ENCODE assay signal across 30 cellular contexts in the genomic region with DNA sequence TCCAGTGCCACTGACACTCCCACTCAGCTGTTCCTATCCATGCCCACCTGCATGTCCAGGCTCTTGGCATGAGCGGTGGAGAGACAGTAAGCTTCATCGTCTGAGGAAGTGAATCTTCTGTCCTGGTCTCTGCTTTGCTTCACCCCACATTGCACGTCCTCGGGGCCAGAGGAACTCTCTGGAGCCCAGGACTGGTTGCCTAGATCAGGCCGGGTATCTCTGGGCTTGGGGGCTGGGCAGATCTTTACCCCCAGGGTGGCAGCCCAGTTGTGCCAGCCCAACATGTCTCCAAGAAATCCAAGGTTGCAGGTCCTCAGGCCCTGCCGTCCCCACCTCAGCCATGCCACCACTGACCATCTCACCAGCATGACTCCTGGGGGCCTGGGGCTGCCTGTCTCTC. TPM values are rescaled to one million over a fixed set of nuclear protein-coding genes. Genes with fewer than 3 reads are reported as not detected.
DNase-seq lines count a peak whose midpoint lies in the region; ATAC-seq and TF ChIP-seq lines count a peak whose summit lies in the region.
"Had no signal": no experiment of that assay in that cellular context is flagged by ENCODE, and none has a peak within 500 bp of the region (broad histone marks: within the 10 kb centered on the region; RNA-seq: fewer than 3 reads in every experiment).

No MANE protein-coding gene starts in this region.

- no peak overlapping the region for H2BK15ac ChIP-seq in mesenchymal stem cell (ENCODE audit: low read depth, poor library complexity, severe bottlenecking)

- POLR2A ChIA-PET in activated naive CD8-positive, alpha-beta T cell treated with anti-CD3 and anti-CD28 coated beads, Interleukin-2, amount 10 ng/mL, durations not matched to agents 7 days and 5 days (lab: Charles Lee): no interaction called here

- no peak overlapping the region for H4K8ac ChIP-seq in mesenchymal stem cell (ENCODE audit: low read length)

- ATAC-seq in activated naive CD8-positive, alpha-beta T cell treated with anti-CD3 and anti-CD28 coated beads, Interleukin-2, amount 10 ng/mL, durations not matched to agents 7 days and 5 days (ENCODE audit: low read depth): no peak
- ATAC-seq in upper lobe of right lung (peak; percentile 3), GM21786 (IDR thresholded peaks at IDR 0.05; ENCODE audit: unreplicated experiment) (no peak)
- ATAC-seq: effector memory CD8-positive, alpha-beta T cell; stimulated activated naive B cell treated with anti-CD40 and anti-IgM and Interleukin-4, amounts not matched to agents 10 μg/mL and 1 μg/mL and 100 μg/mL, for 72 hours had no signal

- H3K9me3 ChIP-seq in OCI-LY3 (ENCODE audit: insufficient read depth, low read length): no peaks in the 10 kb centered on the region
- H3K9me3 ChIP-seq in mesenchymal stem cell (ENCODE audit: control insufficient read depth, low read length): no peaks in the 10 kb centered on the region
- H3K9me3 ChIP-seq in upper lobe of right lung: no peaks in the 10 kb centered on the region
- H3K9me3 ChIP-seq in transverse colon: no peaks in the 10 kb centered on the region
- H3K9me3 ChIP-seq: BE2C, colonic mucosa, MG63, sigmoid colon, SK-N-SH had no signal

- in situ Hi-C loops in transverse colon (cut with MboI; ENCODE audit: low pct_ligation_motif_present in 1 of 4, low pct_unique_long_range_greater_than_20kb in 1 of 4, low sequenced_read_pairs in 3 of 4): loop anchor here in 2 of 4 donors (10.0 to 25.0 kb wide), 2 partner anchors 81 to 102 kb away; partner anchors contain the start of gene CMTM2 (in 2 of the 2)

- TF ChIP-seq POLR2A in transverse colon (IDR thresholded peaks at IDR 0.05): no peak

- no peak overlapping the region for H2BK120ac ChIP-seq in mesenchymal stem cell (ENCODE audit: low read depth, low read length)

- H2AFZ ChIP-seq in OCI-LY3 (ENCODE audit: low read depth, low read length) (no peak overlapping the region), mesenchymal stem cell (ENCODE audit: low read depth, low read length) (no peak overlapping the region)

- intact Hi-C loops in upper lobe of right lung (cut with DNase I): loop anchor here (10.0 kb wide), 1 partner anchor 81 kb away; no protein-coding TSS in a partner anchor
- intact Hi-C loops in transverse colon (cut with DNase I; ENCODE audit: low total_unique reads): loop anchor here (5.0 kb wide), 1 partner anchor 78 kb away; no protein-coding TSS in a partner anchor

- peak overlapping the region in 1 of 2 experiments; percentile 9 for H3K14ac ChIP-seq in mesenchymal stem cell (ENCODE audit: low read length in 2 of 2)

- peak overlapping the region; percentile 1 for H2BK5ac ChIP-seq in mesenchymal stem cell (ENCODE audit: low read depth, low read length, poor library complexity, severe bottlenecking)

- peaks cover under 1% of the 10 kb centered on the region for H3K27me3 Mint-ChIP-seq in activated naive CD8-positive, alpha-beta T cell treated with anti-CD3 and anti-CD28 coated beads, Interleukin-2, amount 10 ng/mL, durations not matched to agents 7 days and 5 days
- H3K27me3 Mint-ChIP-seq in activated naive CD8-positive, alpha-beta T cell treated with anti-CD3 and anti-CD28 coated beads for 36 hours: no peaks in the 10 kb centered on the region
- H3K27me3 Mint-ChIP-seq: effector memory CD8-positive, alpha-beta T cell had no signal

- H3K4me1 Mint-ChIP-seq in activated naive CD8-positive, alpha-beta T cell treated with anti-CD3 and anti-CD28 coated beads, Interleukin-2, amount 10 ng/mL, durations not matched to agents 7 days and 5 days: peaks cover 19% of the 10 kb centered on the region
- H3K4me1 Mint-ChIP-seq in activated naive CD8-positive, alpha-beta T cell treated with anti-CD3 and anti-CD28 coated beads for 36 hours: peaks cover 16% of the 10 kb centered on the region

- no peak overlapping the region for H3K4ac ChIP-seq in mesenchymal stem cell (ENCODE audit: low read depth in 1 of 2, low read length in 2 of 2)

- H4K20me1 ChIP-seq in OCI-LY3 (ENCODE audit: insufficient read depth, low read length): no peaks in the 10 kb centered on the region

- H3K4me3 ChIP-seq in OCI-LY3 (ENCODE audit: low read length): no peak overlapping the region
- no peak overlapping the region for H3K4me3 ChIP-seq in mesenchymal stem cell (ENCODE audit: insufficient read depth in 1 of 2, low read depth in 1 of 2, low read length in 2 of 2)
- no peak overlapping the region for H3K4me3 ChIP-seq in upper lobe of right lung
- no peak overlapping the region for H3K4me3 ChIP-seq in transverse colon
- H3K4me3 ChIP-seq: colonic mucosa, lung, MG63, sigmoid colon had no signal

- H3K4me1 ChIP-seq in OCI-LY3 (ENCODE audit: low read length) (peaks cover 26% of the 10 kb centered on the region), mesenchymal stem cell (ENCODE audit: control insufficient read depth, insufficient read depth, low read depth, low read length) (peaks cover 32% of the 10 kb centered on the region), upper lobe of right lung (peaks cover 12% of the 10 kb centered on the region), transverse colon (peaks cover 0 to 11% (median 8%) of the 10 kb centered on the region in 4 donors)
- H3K4me1 ChIP-seq: colonic mucosa had no signal

- 92% methylated on average over 6 of the region's 6 CpGs for WGBS in mesenchymal stem cell
- WGBS in transverse colon (ENCODE audit: low coverage in 1 of 2), 2 donors: 93% methylated on average over 6 of the region's 6 CpGs; no CpG with 5 or more reads in 1 of the 2 donors

- no peak overlapping the region for H3K23ac ChIP-seq in mesenchymal stem cell (ENCODE audit: low read length in 2 of 2)

- H2AK5ac ChIP-seq in mesenchymal stem cell (ENCODE audit: low read length, severe bottlenecking): peak overlapping the region; percentile 58

- H3K79me2 ChIP-seq in OCI-LY3 (ENCODE audit: low read length): no peaks in the 10 kb centered on the region

- no peaks in the 10 kb centered on the region for H3K79me1 ChIP-seq in mesenchymal stem cell (replicated peaks; ENCODE audit: low read length, poor library complexity, severe bottlenecking)

- H3K27ac Mint-ChIP-seq in activated naive CD8-positive, alpha-beta T cell treated with anti-CD3 and anti-CD28 coated beads, Interleukin-2, amount 10 ng/mL, durations not matched to agents 7 days and 5 days: peak overlapping the region; percentile 40
- H3K27ac Mint-ChIP-seq in activated naive CD8-positive, alpha-beta T cell treated with anti-CD3 and anti-CD28 coated beads for 36 hours: no peak overlapping the region
- H3K27ac Mint-ChIP-seq: activated T-helper 1 cell treated with anti-CD3 and anti-CD28 coated beads, Interleukin-12 subunit alpha, Interleukin-12 subunit beta, Interleukin-2, Interleukin-4 antibody, amounts not matched to agents 30 ng/mL and 10 ng/mL and 1 ng/mL, durations not matched to agents 14 hours and 24 hours and 36 hours; stimulated activated naive B cell treated with anti-CD40 and anti-IgM and Interleukin-4, amounts not matched to agents 10 μg/mL and 1 μg/mL and 100 μg/mL, for 72 hours had no signal

- H3K4me3 Mint-ChIP-seq in activated naive CD8-positive, alpha-beta T cell treated with anti-CD3 and anti-CD28 coated beads, Interleukin-2, amount 10 ng/mL, durations not matched to agents 7 days and 5 days: no peak overlapping the region
- H3K4me3 Mint-ChIP-seq in activated naive CD8-positive, alpha-beta T cell treated with anti-CD3 and anti-CD28 coated beads for 36 hours: no peak overlapping the region
- H3K4me3 Mint-ChIP-seq: activated T-helper 1 cell treated with anti-CD3 and anti-CD28 coated beads, Interleukin-12 subunit alpha, Interleukin-12 subunit beta, Interleukin-2, Interleukin-4 antibody, amounts not matched to agents 30 ng/mL and 10 ng/mL and 1 ng/mL, durations not matched to agents 14 hours and 24 hours and 36 hours; effector memory CD8-positive, alpha-beta T cell; stimulated activated naive B cell treated with anti-CD40 and anti-IgM and Interleukin-4, amounts not matched to agents 10 μg/mL and 1 μg/mL and 100 μg/mL, for 72 hours; T-helper 1 cell treated with Interleukin-12 subunit alpha and Interleukin-12 subunit beta and Interleukin-4 antibody, amounts not matched to agents 30 μg/mL and 1 μg/mL, for 36 hours had no signal

- TF ChIP-seq CTCF in OCI-LY3 (IDR thresholded peaks at IDR 0.05; ENCODE audit: low read depth, low read length): no peak
- no peak for TF ChIP-seq CTCF in upper lobe of right lung (IDR thresholded peaks at IDR 0.05)
- no peak for TF ChIP-seq CTCF in transverse colon (IDR thresholded peaks at IDR 0.05)

- H3K18ac ChIP-seq in mesenchymal stem cell (ENCODE audit: low read depth in 1 of 2, low read length in 2 of 2): no peak overlapping the region

- H3K27ac ChIP-seq in OCI-LY3 (ENCODE audit: low read length) (no peak overlapping the region), mesenchymal stem cell (ENCODE audit: low read length, poor library complexity, severe bottlenecking) (no peak overlapping the region), upper lobe of right lung (no peak overlapping the region), transverse colon (no peak overlapping the region)
- H3K27ac ChIP-seq: colonic mucosa had no signal

- H3K27me3 ChIP-seq in OCI-LY3 (ENCODE audit: low read depth, low read length): no peaks in the 10 kb centered on the region
- H3K27me3 ChIP-seq in mesenchymal stem cell (ENCODE audit: control insufficient read depth in 1 of 2, insufficient read depth in 1 of 2, low read length in 2 of 2): peaks cover 0 to under 1% of the 10 kb centered on the region in 2 experiments
- no peaks in the 10 kb centered on the region for H3K27me3 ChIP-seq in upper lobe of right lung
- H3K27me3 ChIP-seq in transverse colon: no peaks in the 10 kb centered on the region
- H3K27me3 ChIP-seq: BE2C, colonic mucosa, MG63, sigmoid colon had no signal

- TF ChIP-seq EP300 in transverse colon (IDR thresholded peaks at IDR 0.05; ENCODE audit: low read depth): no peak

- H3K9ac ChIP-seq in OCI-LY3 (ENCODE audit: low read length): no peak overlapping the region
- no peak overlapping the region for H3K9ac ChIP-seq in mesenchymal stem cell (ENCODE audit: low read length)
- H3K9ac ChIP-seq: SK-N-SH had no signal

- H2BK12ac ChIP-seq in mesenchymal stem cell (ENCODE audit: low read length in 2 of 2): no peak overlapping the region

- H3K4me2 ChIP-seq in OCI-LY3 (ENCODE audit: low read length) (peak overlapping the region; percentile 15), mesenchymal stem cell (ENCODE audit: low read length, poor library complexity, severe bottlenecking) (no peak overlapping the region)
- H3K4me2 ChIP-seq: SK-N-SH had no signal

- no peaks in the 10 kb centered on the region for H3K36me3 Mint-ChIP-seq in activated naive CD8-positive, alpha-beta T cell treated with anti-CD3 and anti-CD28 coated beads, Interleukin-2, amount 10 ng/mL, durations not matched to agents 7 days and 5 days
- H3K36me3 Mint-ChIP-seq in activated naive CD8-positive, alpha-beta T cell treated with anti-CD3 and anti-CD28 coated beads for 36 hours: no peaks in the 10 kb centered on the region
- H3K36me3 Mint-ChIP-seq: stimulated activated naive B cell treated with anti-CD40 and anti-IgM and Interleukin-4, amounts not matched to agents 10 μg/mL and 1 μg/mL and 100 μg/mL, for 72 hours had no signal

- H4K91ac ChIP-seq in mesenchymal stem cell (ENCODE audit: low read length): no peak overlapping the region

- H3K36me3 ChIP-seq in OCI-LY3 (replicated peaks; ENCODE audit: low read depth, low read length) (no peaks in the 10 kb centered on the region), mesenchymal stem cell (ENCODE audit: control insufficient read depth in 1 of 2, insufficient read depth in 2 of 2, low read depth in 1 of 2, low read length in 2 of 2) (peaks cover 0 to 8% of the 10 kb centered on the region in 2 experiments), upper lobe of right lung (no peaks in the 10 kb centered on the region), transverse colon (no peaks in the 10 kb centered on the region)
- H3K36me3 ChIP-seq: BE2C, colonic mucosa, MG63 had no signal

- no peak for DNase-seq in activated naive CD8-positive, alpha-beta T cell treated with anti-CD3 and anti-CD28 coated beads, Interleukin-2, amount 10 ng/mL, durations not matched to agents 7 days and 5 days
- DNase-seq in activated naive CD8-positive, alpha-beta T cell treated with anti-CD3 and anti-CD28 coated beads for 36 hours: no peak
- DNase-seq in mesenchymal stem cell: no peak
- DNase-seq in upper lobe of right lung: no peak
- no peak for DNase-seq in iPS-NIHi11 (ENCODE audit: low spot score)
- no peak for DNase-seq in transverse colon
- DNase-seq: ACHN; activated naive CD4-positive, alpha-beta T cell treated with anti-CD3 and anti-CD28 coated beads, Interleukin-2, amount 50 U/mL, for 16 hours; anterior cingulate cortex; BE2C; colonic mucosa; COR-L47; DND-41; effector memory CD8-positive, alpha-beta T cell; erythroblast; HCEC 1CT; KG1; MG63; NCI-H1436; NCI-H2107; NCI-H748 treated with DMSO at 0.1 percent for 48 hours; sigmoid colon; SK-N-SH; stimulated activated CD4-positive, alpha-beta T cell treated with anti-CD3 and anti-CD28 coated beads, Interleukin-4, amount 100 ng/mL, for 4 hours; stimulated activated naive B cell treated with anti-CD40 and anti-IgM and Interleukin-4, amounts not matched to agents 10 μg/mL and 1 μg/mL and 100 μg/mL, for 72 hours had no signal

- no peaks in the 10 kb centered on the region for H3K9me3 Mint-ChIP-seq in activated naive CD8-positive, alpha-beta T cell treated with anti-CD3 and anti-CD28 coated beads, Interleukin-2, amount 10 ng/mL, durations not matched to agents 7 days and 5 days
- no peaks in the 10 kb centered on the region for H3K9me3 Mint-ChIP-seq in activated naive CD8-positive, alpha-beta T cell treated with anti-CD3 and anti-CD28 coated beads for 36 hours
- H3K9me3 Mint-ChIP-seq: activated T-helper 1 cell treated with anti-CD3 and anti-CD28 coated beads, Interleukin-12 subunit alpha, Interleukin-12 subunit beta, Interleukin-2, Interleukin-4 antibody, amounts not matched to agents 30 ng/mL and 10 ng/mL and 1 ng/mL, durations not matched to agents 14 hours and 24 hours and 36 hours; effector memory CD8-positive, alpha-beta T cell; T-helper 1 cell treated with Interleukin-12 subunit alpha and Interleukin-12 subunit beta and Interleukin-4 antibody, amounts not matched to agents 30 μg/mL and 1 μg/mL, for 36 hours had no signal

RNA-seq across cellular contexts. Expression of gene BEAN1, which starts 58.3 kb away (rescaled TPM):
- total RNA-seq in activated naive CD8-positive, alpha-beta T cell treated with anti-CD3 and anti-CD28 coated beads, Interleukin-2, amount 10 ng/mL, durations not matched to agents 7 days and 5 days: not detected
- not detected for total RNA-seq in activated naive CD8-positive, alpha-beta T cell treated with anti-CD3 and anti-CD28 coated beads for 36 hours
- polyA plus RNA-seq in mesenchymal stem cell (2013, experiment 1 of 2): 0.10 TPM
- polyA plus RNA-seq in mesenchymal stem cell (2013, experiment 2 of 2): 0.07 TPM
- 0.87 TPM for total RNA-seq in upper lobe of right lung
- under 1 TPM in 1 of 4 donors, not detected in 3; 0.40 TPM for total RNA-seq in transverse colon
- total RNA-seq: activated T-helper 1 cell treated with anti-CD3 and anti-CD28 coated beads, Interleukin-12 subunit alpha, Interleukin-12 subunit beta, Interleukin-2, Interleukin-4 antibody, amounts not matched to agents 30 ng/mL and 10 ng/mL and 1 ng/mL, durations not matched to agents 14 hours and 24 hours and 36 hours had no signal
